Comparison of ENCODE assay signal across 1 cellular context in the genomic region with DNA sequence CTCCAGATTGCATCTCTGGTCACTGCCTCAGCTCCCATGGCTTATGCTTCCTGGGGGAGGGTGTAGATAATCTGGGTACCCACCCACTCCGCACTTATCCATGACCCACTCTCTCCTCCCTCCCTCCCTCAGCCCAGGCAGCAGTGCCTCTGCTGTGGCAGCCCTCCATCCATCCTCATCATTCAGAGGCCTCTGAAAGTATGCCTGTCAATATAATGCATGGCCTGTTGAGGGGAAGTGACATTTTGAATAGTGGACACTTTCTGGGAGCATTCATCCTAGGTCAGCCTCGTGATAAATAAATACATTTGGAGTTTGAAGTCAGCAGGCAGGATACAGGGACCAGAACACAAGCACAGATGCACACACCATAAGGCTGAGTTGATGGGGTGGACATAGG.
TF ChIP-seq lines count a peak whose summit lies in the region.

No MANE protein-coding gene starts in this region.

TF ChIP-seq in neural cell, 6 proteins besides CTCF, POLR2A, EP300 and RAD21 (continued from another document):
- TF ChIP-seq, protein P1, sequence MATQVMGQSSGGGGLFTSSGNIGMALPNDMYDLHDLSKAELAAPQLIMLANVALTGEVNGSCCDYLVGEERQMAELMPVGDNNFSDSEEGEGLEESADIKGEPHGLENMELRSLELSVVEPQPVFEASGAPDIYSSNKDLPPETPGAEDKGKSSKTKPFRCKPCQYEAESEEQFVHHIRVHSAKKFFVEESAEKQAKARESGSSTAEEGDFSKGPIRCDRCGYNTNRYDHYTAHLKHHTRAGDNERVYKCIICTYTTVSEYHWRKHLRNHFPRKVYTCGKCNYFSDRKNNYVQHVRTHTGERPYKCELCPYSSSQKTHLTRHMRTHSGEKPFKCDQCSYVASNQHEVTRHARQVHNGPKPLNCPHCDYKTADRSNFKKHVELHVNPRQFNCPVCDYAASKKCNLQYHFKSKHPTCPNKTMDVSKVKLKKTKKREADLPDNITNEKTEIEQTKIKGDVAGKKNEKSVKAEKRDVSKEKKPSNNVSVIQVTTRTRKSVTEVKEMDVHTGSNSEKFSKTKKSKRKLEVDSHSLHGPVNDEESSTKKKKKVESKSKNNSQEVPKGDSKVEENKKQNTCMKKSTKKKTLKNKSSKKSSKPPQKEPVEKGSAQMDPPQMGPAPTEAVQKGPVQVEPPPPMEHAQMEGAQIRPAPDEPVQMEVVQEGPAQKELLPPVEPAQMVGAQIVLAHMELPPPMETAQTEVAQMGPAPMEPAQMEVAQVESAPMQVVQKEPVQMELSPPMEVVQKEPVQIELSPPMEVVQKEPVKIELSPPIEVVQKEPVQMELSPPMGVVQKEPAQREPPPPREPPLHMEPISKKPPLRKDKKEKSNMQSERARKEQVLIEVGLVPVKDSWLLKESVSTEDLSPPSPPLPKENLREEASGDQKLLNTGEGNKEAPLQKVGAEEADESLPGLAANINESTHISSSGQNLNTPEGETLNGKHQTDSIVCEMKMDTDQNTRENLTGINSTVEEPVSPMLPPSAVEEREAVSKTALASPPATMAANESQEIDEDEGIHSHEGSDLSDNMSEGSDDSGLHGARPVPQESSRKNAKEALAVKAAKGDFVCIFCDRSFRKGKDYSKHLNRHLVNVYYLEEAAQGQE (IDR thresholded peaks at IDR 0.05; ENCODE audit: borderline replicate concordance): no peak
- TF ChIP-seq EZH2 (IDR thresholded peaks at IDR 0.05; ENCODE audit: borderline replicate concordance, insufficient read depth, low read length, poor library complexity, severe bottlenecking) (no peak), TAF1 (IDR thresholded peaks at IDR 0.05; ENCODE audit: low read depth) (no peak)
